24 cellular contexts compared by ENCODE assay signal in genomic region chr3:95215437-95215836, GRCh38.
"Had no signal": no experiment of that assay in that cellular context is flagged by ENCODE, and none has a peak within 500 bp of the region (broad histone marks: within the 10 kb centered on the region; RNA-seq: fewer than 3 reads in every experiment).

No MANE protein-coding gene starts in this region.

- H3K4me3 Mint-ChIP-seq: immature natural killer cell, mesothelial cell of epicardium had no signal

- H3K36me3 ChIP-seq: esophagus squamous epithelium, gastrocnemius medialis, heart left ventricle, left lung, lower lobe of right lung had no signal

- H3K27ac ChIP-seq: coronary artery, dorsolateral prefrontal cortex, epithelial cell of prostate, esophagus squamous epithelium, gastrocnemius medialis, heart left ventricle, hepatocyte, left lung, lower lobe of right lung had no signal

- H3K9me3 ChIP-seq: esophagus squamous epithelium, gastrocnemius medialis had no signal

- H3K36me3 Mint-ChIP-seq: immature natural killer cell had no signal

- H3K27me3 ChIP-seq: esophagus squamous epithelium, gastrocnemius medialis, heart left ventricle, hepatocyte, left lung had no signal

- H3K4me1 Mint-ChIP-seq: immature natural killer cell, mesothelial cell of epicardium had no signal

- H3K4me1 ChIP-seq: esophagus squamous epithelium, gastrocnemius medialis, heart left ventricle, left lung, lower lobe of right lung had no signal

- H3K27ac Mint-ChIP-seq: immature natural killer cell, mesothelial cell of epicardium had no signal

- H3K4me3 ChIP-seq: coronary artery, dorsolateral prefrontal cortex, esophagus squamous epithelium, gastrocnemius medialis, heart left ventricle, hepatocyte, left lung, lower lobe of right lung, mucosa of descending colon had no signal

- DNase-seq: dermis blood vessel endothelial cell; dorsolateral prefrontal cortex; effector CD4-positive, alpha-beta T cell; effector memory CD4-positive, alpha-beta T cell; erythroblast; esophagus squamous epithelium; foreskin fibroblast; foreskin melanocyte; gastrocnemius medialis; heart left ventricle; hypothalamus; immature natural killer cell; islet precursor cell; kidney; left cardiac atrium; left lung; left ventricle myocardium superior; lower lobe of right lung; mesenchymal stem cell; mucosa of descending colon had no signal
